ENCODE assay signal across 3 cellular contexts in genomic region chr11:69844396-69844795, GRCh38.
TF ChIP-seq lines count a peak whose summit lies in the region.

No MANE protein-coding gene starts in this region.

TF ChIP-seq in A549, 52 proteins besides CTCF, POLR2A, EP300 and RAD21 (continued from another document and continues in another):
- no peak for TF ChIP-seq NFE2L2 (conservative IDR thresholded peaks at IDR 0.05; ENCODE audit: low read length)
- TF ChIP-seq EHMT2 (IDR thresholded peaks at IDR 0.05; ENCODE audit: low read depth), result no peak; the same call in 1 of the 2 replicates
- no peak for TF ChIP-seq ZNF302 (CRISPR knock-in tag; IDR thresholded peaks at IDR 0.05)
- no peak for TF ChIP-seq TFCP2L1 (CRISPR knock-in tag; IDR thresholded peaks at IDR 0.05)
- no peak for TF ChIP-seq HES2 (IDR thresholded peaks at IDR 0.05)
- TF ChIP-seq ATOH8 (CRISPR knock-in tag; IDR thresholded peaks at IDR 0.05; ENCODE audit: low read depth), result no peak
- no peak for TF ChIP-seq MAFK (IDR thresholded peaks at IDR 0.05; ENCODE audit: partially characterized antibody)
- no peak for TF ChIP-seq CHD2 (IDR thresholded peaks at IDR 0.05; ENCODE audit: low read length, partially characterized antibody)
- no peak for TF ChIP-seq JUNB (IDR thresholded peaks at IDR 0.05)
- no peak for TF ChIP-seq REST (IDR thresholded peaks at IDR 0.05)
- TF ChIP-seq RFX5 (IDR thresholded peaks at IDR 0.05), result no peak
- no peak for TF ChIP-seq RNF2 (IDR thresholded peaks at IDR 0.05; ENCODE audit: borderline replicate concordance, low read depth)
- no peak for TF ChIP-seq PBX3 (IDR thresholded peaks at IDR 0.05)
- TF ChIP-seq USF2 (IDR thresholded peaks at IDR 0.05), result no peak

TF ChIP-seq in HEK293, 187 proteins besides CTCF, POLR2A, EP300 and RAD21:
- no peak for TF ChIP-seq ZBTB26 (tag by site-specific recombination; optimal IDR thresholded peaks at IDR 0.05)
- no peak for TF ChIP-seq ZSCAN23 (tag by site-specific recombination; IDR thresholded peaks at IDR 0.05)
- no peak for TF ChIP-seq ZBTB21 (tag by site-specific recombination; IDR thresholded peaks at IDR 0.05)
- no peak for TF ChIP-seq ZNF354C (tag by site-specific recombination; IDR thresholded peaks at IDR 0.05; ENCODE audit: borderline replicate concordance, low read depth)
- peak; percentile 96 for TF ChIP-seq ZNF513 (tag by site-specific recombination; IDR thresholded peaks at IDR 0.05)
- 0 out of 2 replicates have a peak, but pooled peaks have one; percentile 42 for TF ChIP-seq ZNF521 (tag by site-specific recombination; IDR thresholded peaks at IDR 0.05)
- no peak for TF ChIP-seq ZNF311 (tag by site-specific recombination; IDR thresholded peaks at IDR 0.05; ENCODE audit: borderline replicate concordance)
- no peak for TF ChIP-seq ATF2 (tag by site-specific recombination; IDR thresholded peaks at IDR 0.05; ENCODE audit: low read depth)
- TF ChIP-seq GLIS1 (tag by site-specific recombination; IDR thresholded peaks at IDR 0.05), result no peak
- TF ChIP-seq ZNF19 (tag by site-specific recombination; IDR thresholded peaks at IDR 0.05; ENCODE audit: low read depth), result no peak
TF ChIP-seq in HEK293: peak in this region for 2.

TF ChIP-seq in K562, 482 proteins besides CTCF, POLR2A, EP300 and RAD21 (continued from another document):
- TF ChIP-seq HBP1 (CRISPR knock-in tag; IDR thresholded peaks at IDR 0.05), result 0 out of 2 replicates have a peak, but pooled peaks have one; percentile 27
- peak; percentile 24 to 41; a peak in 3 of 4 replicates for TF ChIP-seq KDM1A (IDR thresholded peaks at IDR 0.05)
- TF ChIP-seq STAT6 (CRISPR knock-in tag; IDR thresholded peaks at IDR 0.05), result no peak
- no peak for TF ChIP-seq KDM4B (IDR thresholded peaks at IDR 0.05; ENCODE audit: borderline replicate concordance in 2 of 2, low read depth in 1 of 2)
